8 cellular contexts compared by ENCODE assay signal in genomic region chr2:191013876-191014652, GRCh38. TPM values are rescaled to one million over a fixed set of nuclear protein-coding genes. Genes with fewer than 3 reads are reported as not detected.
DNase-seq lines count a peak whose midpoint lies in the region; ATAC-seq and TF ChIP-seq lines count a peak whose summit lies in the region.

Gene STAT1 (minus strand): TSS chr2:191014171. CDS start chr2:191010003, 4,168 bp downstream.

- H3K27me3 ChIP-seq in ovary (no peaks in the 10 kb centered on the region), thyroid gland (no peaks in the 10 kb centered on the region)

- H3K27ac Mint-ChIP-seq in activated naive CD8-positive, alpha-beta T cell treated with anti-CD3 and anti-CD28 coated beads for 36 hours: no peak within 1 kb of the TSS

- peaks cover 5% of the 10 kb centered on the region for H3K9me3 Mint-ChIP-seq in activated naive CD8-positive, alpha-beta T cell treated with anti-CD3 and anti-CD28 coated beads for 36 hours

- TF ChIP-seq CTCF in GM10266 (IDR thresholded peaks at IDR 0.05; ENCODE audit: control insufficient read depth, insufficient read depth, low read depth, missing control alignments): no peak
- TF ChIP-seq CTCF in ovary (IDR thresholded peaks at IDR 0.05): peak in 1 of 3 donors; percentile 32
- peak in 1 of 6 experiments; percentile 33 for TF ChIP-seq CTCF in thyroid gland (IDR thresholded peaks at IDR 0.05)

- ATAC-seq in HG02588 (IDR thresholded peaks at IDR 0.05; ENCODE audit: unreplicated experiment): peak; percentile 82
- peak; percentile 96 for ATAC-seq in SK-N-SH treated with all-trans-retinoic acid at 6 μM for 48 hours
- ATAC-seq in Right ventricle myocardium inferior: peak; percentile 97

- H3K4me3 Mint-ChIP-seq in activated naive CD8-positive, alpha-beta T cell treated with anti-CD3 and anti-CD28 coated beads for 36 hours: no peak within 1 kb of the TSS

- peaks cover 29% of the 10 kb centered on the region for H3K36me3 Mint-ChIP-seq in activated naive CD8-positive, alpha-beta T cell treated with anti-CD3 and anti-CD28 coated beads for 36 hours

- H3K4me3 ChIP-seq in ovary: peak within 1 kb of the TSS; percentile 100
- peak within 1 kb of the TSS; percentile 70 to 93 (median 80) for H3K4me3 ChIP-seq in thyroid gland (replicated peaks in 1 of 3)

- peak; percentile 83 for TF ChIP-seq POLR2A in ovary (IDR thresholded peaks at IDR 0.05)
- TF ChIP-seq POLR2A in thyroid gland (IDR thresholded peaks at IDR 0.05): peak in 1 of 2 donors; percentile 91

- no peaks in the 10 kb centered on the region for H3K27me3 Mint-ChIP-seq in activated naive CD8-positive, alpha-beta T cell treated with anti-CD3 and anti-CD28 coated beads for 36 hours

- no peaks in the 10 kb centered on the region for H3K36me3 ChIP-seq in ovary
- H3K36me3 ChIP-seq in thyroid gland: peaks cover 0 to 1% of the 10 kb centered on the region in 2 donors

- H3K4me1 Mint-ChIP-seq in activated naive CD8-positive, alpha-beta T cell treated with anti-CD3 and anti-CD28 coated beads for 36 hours: peaks cover 36% of the 10 kb centered on the region

- no peaks in the 10 kb centered on the region for H3K9me3 ChIP-seq in ovary
- H3K9me3 ChIP-seq in thyroid gland: no peaks in the 10 kb centered on the region

- H3K27ac ChIP-seq in ovary: peak within 1 kb of the TSS; percentile 43 to 75
- H3K27ac ChIP-seq in thyroid gland: peak within 1 kb of the TSS; percentile 88 to 97 (median 93)

- intact Hi-C loops in Right ventricle myocardium inferior (cut with DNase I) (loop anchor here (2.0 to 10.0 kb wide), 4 partner anchors 33 to 661 kb away; partner anchors contain the start of gene NABP1), ovary (cut with DNase I) (loop anchor here in 1 of 4 donors (10.0 kb wide), 1 partner anchor 129 kb away; the partner anchor contains the start of gene GLS), thyroid gland (cut with DNase I) (loop anchor here (5.0 kb wide), 1 partner anchor 132 kb away; the partner anchor contains the start of gene GLS)

- DNase-seq in GM10266 (ENCODE audit: extremely low spot score) (peak; percentile 96), NCI-H1048 (lab: John Stamatoyannopoulos, UW) (peak; percentile 56), Right ventricle myocardium inferior (ENCODE audit: missing footprints) (peak; percentile 97), ovary (peak; percentile 91 to 97 (median 95)), thyroid gland (peak; percentile 93)
- DNase-seq in activated naive CD8-positive, alpha-beta T cell treated with anti-CD3 and anti-CD28 coated beads for 36 hours: peak; percentile 99

- WGBS in ovary, 3 donors: 0 to 1% (median 0%) methylated on average over 70 to 74 of the region's 74 CpGs
- 1% methylated on average over 28 to 48 of the region's 74 CpGs for WGBS in thyroid gland, 2 donors

- peaks cover 20% of the 10 kb centered on the region for H3K4me1 ChIP-seq in ovary (ENCODE audit: insufficient read depth)
- peaks cover 17 to 31% of the 10 kb centered on the region in 2 donors for H3K4me1 ChIP-seq in thyroid gland

- TF ChIP-seq EP300 in ovary (IDR thresholded peaks at IDR 0.05): no peak

TF ChIP-seq in SK-N-SH treated with all-trans-retinoic acid at 6 μM for 48 hours, 23 proteins besides CTCF, POLR2A, EP300 and RAD21:
- TF ChIP-seq CSDC2 (CRISPR knock-in tag; IDR thresholded peaks at IDR 0.05) (no peak), TCF4 (CRISPR knock-in tag; IDR thresholded peaks at IDR 0.05; ENCODE audit: borderline replicate concordance) (peak; percentile 33; the same call in 1 of the 2 replicates), ZFP30 (CRISPR knock-in tag; IDR thresholded peaks at IDR 0.05) (no peak), ZFP3 (CRISPR knock-in tag; IDR thresholded peaks at IDR 0.05) (no peak), ZNF8 (CRISPR knock-in tag; IDR thresholded peaks at IDR 0.05) (no peak), ARNTL (CRISPR knock-in tag; IDR thresholded peaks at IDR 0.05; ENCODE audit: borderline replicate concordance, low read depth) (0 out of 2 replicates have a peak, but pooled peaks have one; percentile 7), POU6F1 (CRISPR knock-in tag; IDR thresholded peaks at IDR 0.05; ENCODE audit: borderline replicate concordance, low read depth) (peak; percentile 76; the same call in 1 of the 2 replicates), ESRRG (CRISPR knock-in tag; IDR thresholded peaks at IDR 0.05) (no peak), PATZ1 (CRISPR knock-in tag; IDR thresholded peaks at IDR 0.05; ENCODE audit: borderline replicate concordance) (peak; percentile 96), PPARA (CRISPR knock-in tag; IDR thresholded peaks at IDR 0.05; ENCODE audit: borderline replicate concordance) (no peak)
TF ChIP-seq in SK-N-SH treated with all-trans-retinoic acid at 6 μM for 48 hours: peak in this region for 4.

RNA-seq across cellular contexts. Expression of gene STAT1, which starts in this region (rescaled TPM):
- 100 to 1,000 TPM; 383 to 389 TPM for total RNA-seq in activated naive CD8-positive, alpha-beta T cell treated with anti-CD3 and anti-CD28 coated beads for 36 hours
- total RNA-seq in Right ventricle myocardium inferior: 35.5 TPM
- 10 to 100 TPM; 27.3 to 57.6 (median 46.4) TPM for total RNA-seq in ovary
- 10 to 100 TPM; 30.5 to 89.2 TPM for polyA plus RNA-seq in ovary
- 10 to 100 TPM; 38.0 to 87.7 (median 61.3) TPM for total RNA-seq in thyroid gland

Comparison
In these comparisons a context has a peak if more than half of its experiments do, and no peak if none do; other contexts are left out.
1. Peak in every context shown above with its lines: DNase-seq, ATAC-seq, H3K4me3 ChIP-seq and H3K27ac ChIP-seq.
2. RNA of gene STAT1 (total RNA-seq): 383 to 389 TPM in activated naive CD8-positive, alpha-beta T cell treated with anti-CD3 and anti-CD28 coated beads for 36 hours; 38.0 to 87.7 TPM in thyroid gland, 27.3 to 57.6 TPM in ovary and 35.5 TPM in Right ventricle myocardium inferior (single experiment); every median in the first group is over 4 times any median in the second.